In the genomic region with DNA sequence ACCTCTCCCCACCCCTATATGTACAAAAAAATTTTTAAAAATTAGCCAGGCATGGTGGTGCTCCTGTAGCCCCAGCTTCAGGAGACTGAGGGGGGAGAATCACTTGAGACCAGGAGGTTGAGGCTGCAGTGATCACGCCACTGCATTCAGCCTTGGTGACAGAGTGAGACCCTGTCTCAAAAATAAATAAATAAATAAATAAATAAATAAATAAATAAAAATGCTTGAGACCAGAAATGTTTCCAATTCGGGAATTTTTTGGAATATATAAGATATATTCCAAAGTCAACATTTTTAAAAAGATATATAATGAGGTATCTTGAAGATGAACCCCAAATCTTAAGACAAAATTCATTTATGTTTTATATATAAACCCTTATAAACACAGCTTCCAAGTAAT, we compare ENCODE assay signal across 1 cellular context.
TF ChIP-seq lines count a peak whose summit lies in the region.

No MANE protein-coding gene starts in this region.

TF ChIP-seq in HCT116, 20 proteins besides CTCF, POLR2A, EP300 and RAD21:
- TF ChIP-seq, protein P1, sequence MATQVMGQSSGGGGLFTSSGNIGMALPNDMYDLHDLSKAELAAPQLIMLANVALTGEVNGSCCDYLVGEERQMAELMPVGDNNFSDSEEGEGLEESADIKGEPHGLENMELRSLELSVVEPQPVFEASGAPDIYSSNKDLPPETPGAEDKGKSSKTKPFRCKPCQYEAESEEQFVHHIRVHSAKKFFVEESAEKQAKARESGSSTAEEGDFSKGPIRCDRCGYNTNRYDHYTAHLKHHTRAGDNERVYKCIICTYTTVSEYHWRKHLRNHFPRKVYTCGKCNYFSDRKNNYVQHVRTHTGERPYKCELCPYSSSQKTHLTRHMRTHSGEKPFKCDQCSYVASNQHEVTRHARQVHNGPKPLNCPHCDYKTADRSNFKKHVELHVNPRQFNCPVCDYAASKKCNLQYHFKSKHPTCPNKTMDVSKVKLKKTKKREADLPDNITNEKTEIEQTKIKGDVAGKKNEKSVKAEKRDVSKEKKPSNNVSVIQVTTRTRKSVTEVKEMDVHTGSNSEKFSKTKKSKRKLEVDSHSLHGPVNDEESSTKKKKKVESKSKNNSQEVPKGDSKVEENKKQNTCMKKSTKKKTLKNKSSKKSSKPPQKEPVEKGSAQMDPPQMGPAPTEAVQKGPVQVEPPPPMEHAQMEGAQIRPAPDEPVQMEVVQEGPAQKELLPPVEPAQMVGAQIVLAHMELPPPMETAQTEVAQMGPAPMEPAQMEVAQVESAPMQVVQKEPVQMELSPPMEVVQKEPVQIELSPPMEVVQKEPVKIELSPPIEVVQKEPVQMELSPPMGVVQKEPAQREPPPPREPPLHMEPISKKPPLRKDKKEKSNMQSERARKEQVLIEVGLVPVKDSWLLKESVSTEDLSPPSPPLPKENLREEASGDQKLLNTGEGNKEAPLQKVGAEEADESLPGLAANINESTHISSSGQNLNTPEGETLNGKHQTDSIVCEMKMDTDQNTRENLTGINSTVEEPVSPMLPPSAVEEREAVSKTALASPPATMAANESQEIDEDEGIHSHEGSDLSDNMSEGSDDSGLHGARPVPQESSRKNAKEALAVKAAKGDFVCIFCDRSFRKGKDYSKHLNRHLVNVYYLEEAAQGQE (IDR thresholded peaks at IDR 0.05; ENCODE audit: low read depth), result no peak
- TF ChIP-seq POLR2AphosphoS5 (IDR thresholded peaks at IDR 0.05; ENCODE audit: low read depth, low read length), result no peak
- TF ChIP-seq, protein P2, sequence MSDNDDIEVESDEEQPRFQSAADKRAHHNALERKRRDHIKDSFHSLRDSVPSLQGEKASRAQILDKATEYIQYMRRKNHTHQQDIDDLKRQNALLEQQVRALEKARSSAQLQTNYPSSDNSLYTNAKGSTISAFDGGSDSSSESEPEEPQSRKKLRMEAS (IDR thresholded peaks at IDR 0.05), result no peak
- TF ChIP-seq FOSL1 (IDR thresholded peaks at IDR 0.05; ENCODE audit: low read depth), result no peak
- TF ChIP-seq ZNF274 (IDR thresholded peaks at IDR 0.05; ENCODE audit: low read depth, low read length), result no peak
- TF ChIP-seq, protein P3, sequence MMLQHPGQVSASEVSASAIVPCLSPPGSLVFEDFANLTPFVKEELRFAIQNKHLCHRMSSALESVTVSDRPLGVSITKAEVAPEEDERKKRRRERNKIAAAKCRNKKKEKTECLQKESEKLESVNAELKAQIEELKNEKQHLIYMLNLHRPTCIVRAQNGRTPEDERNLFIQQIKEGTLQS (IDR thresholded peaks at IDR 0.05), result no peak
- no peak for TF ChIP-seq ZFX (IDR thresholded peaks at IDR 0.05)
- no peak for TF ChIP-seq JUND (IDR thresholded peaks at IDR 0.05)
- TF ChIP-seq CEBPB (IDR thresholded peaks at IDR 0.05; ENCODE audit: low read depth), result no peak
- TF ChIP-seq TCF7L2 (IDR thresholded peaks at IDR 0.05; ENCODE audit: borderline replicate concordance, extremely low read depth, insufficient read depth, insufficient read length), result no peak
